ENCODE assay signal across 8 cellular contexts in genomic region chr15:41772720-41773331, GRCh38. TPM values are rescaled to one million over a fixed set of nuclear protein-coding genes. Genes with fewer than 3 reads are reported as not detected.
DNase-seq lines count a peak whose midpoint lies in the region; ATAC-seq, FAIRE-seq and TF ChIP-seq lines count a peak whose summit lies in the region.

No MANE protein-coding gene starts in this region.

- in situ Hi-C loops in GM12878 (cut with MboI): loop anchor here (5.0 kb wide), 1 partner anchor 39 kb away; no protein-coding TSS in a partner anchor

- POLR2A ChIA-PET in GM10248 (lab: Yijun Ruan, JAX): interaction anchor here (0.5 to 1.4 kb wide), 3 partner anchors 12 to 199 kb away, joined by 3 read pairs; partner anchors contain the start of gene EHD4
- POLR2A ChIA-PET in GM12878 (lab: Charles Lee): interaction anchor here (0.5 to 11.3 kb wide), 8 partner anchors 11 to 191 kb away, joined by 3 to 170 read pairs (median 15); partner anchors contain the start of gene MGA

- peak; percentile 80 for TF ChIP-seq RAD21 in GM12878 (IDR thresholded peaks at IDR 0.05; ENCODE audit: insufficient read depth, low read depth, low read length)

- H3K27me3 ChIP-seq in GM12878 (replicated peaks in 1 of 2; ENCODE audit: control insufficient read depth in 2 of 2, insufficient read depth in 2 of 2, low read length in 1 of 2): no peaks in the 10 kb centered on the region
- H3K27me3 ChIP-seq in iPS-20b (ENCODE audit: insufficient read depth, low read length): no peaks in the 10 kb centered on the region
- H3K27me3 ChIP-seq in skeletal muscle satellite cell (ENCODE audit: control insufficient read depth, insufficient read depth, low read length): no peaks in the 10 kb centered on the region

- RAD21 ChIA-PET in GM12878 (lab: Charles Lee; ENCODE audit: unreplicated experiment): interaction anchor here (0.6 to 10.2 kb wide), 24 partner anchors 19 to 371 kb away, joined by 3 to 305 read pairs (median 4); partner anchors contain the start of genes MGA and NDUFAF1

- H3K4me2 ChIP-seq in GM12878 (ENCODE audit: control insufficient read depth, insufficient read depth): peak overlapping the region; percentile 52
- peak overlapping the region; percentile 90 for H3K4me2 ChIP-seq in skeletal muscle satellite cell (ENCODE audit: low read length)

- H2AFZ ChIP-seq in GM12878 (ENCODE audit: control insufficient read depth, low read depth, low read length): no peak overlapping the region

- no peak for TF ChIP-seq POLR2A in GM12878 (IDR thresholded peaks at IDR 0.05; ENCODE audit: low read depth, low read length)

- H3K36me3 ChIP-seq in GM12878 (ENCODE audit: control insufficient read depth in 2 of 2, insufficient read depth in 2 of 2, low read length in 1 of 2) (peaks cover 0 to 6% of the 10 kb centered on the region in 2 experiments; a peak in 2 of 4 replicates), iPS-20b (ENCODE audit: insufficient read depth, low read depth, low read length) (peaks cover 21% of the 10 kb centered on the region; the same call in 1 of the 2 replicates), skeletal muscle satellite cell (ENCODE audit: insufficient read depth, low read length) (peaks cover 3% of the 10 kb centered on the region)

- SMC1A ChIA-PET in GM12878 (lab: Charles Lee; ENCODE audit: uncharacterized antibody, unreplicated experiment): interaction anchor here (0.8 to 9.6 kb wide), 25 partner anchors 8 to 419 kb away, joined by 3 to 268 read pairs (median 7); partner anchors contain the start of genes EHD4, JMJD7 and MGA

- no TSS peak for BruUV-seq in GM12878 (replicated peaks; lab: Mats Ljungman, UMichigan)

- H3K4me1 ChIP-seq in GM12878 (ENCODE audit: control insufficient read depth, insufficient read depth, low read length) (peaks cover 12% of the 10 kb centered on the region), iPS-20b (ENCODE audit: insufficient read depth, low read length) (peaks cover 24% of the 10 kb centered on the region), skeletal muscle satellite cell (ENCODE audit: control insufficient read depth, insufficient read depth, low read length) (peaks cover 41% of the 10 kb centered on the region)

- H3K9me3 ChIP-seq in GM12878 (replicated peaks; ENCODE audit: control insufficient read depth, insufficient read depth, low read length) (no peaks in the 10 kb centered on the region), iPS-20b (ENCODE audit: insufficient read depth, low read depth, low read length) (no peaks in the 10 kb centered on the region), skeletal muscle satellite cell (replicated peaks; ENCODE audit: low read length) (no peaks in the 10 kb centered on the region)

- DNase-seq in GM10248 (ENCODE audit: extremely low spot score) (peak; percentile 63), NAMALWA (ENCODE audit: low spot score) (peak; percentile 90), T-helper 1 cell (peak; percentile 18 to 75 (median 47)), GM12878 (ENCODE audit: low read depth, low spot score) (peak; percentile 65)

- H4K20me1 ChIP-seq in GM12878 (ENCODE audit: control insufficient read depth, insufficient read depth): no peaks in the 10 kb centered on the region

- no peak for TF ChIP-seq EP300 in GM12878 (IDR thresholded peaks at IDR 0.05; ENCODE audit: borderline replicate concordance in 1 of 2, control insufficient read depth in 1 of 2, low read depth in 2 of 2, low read length in 2 of 2)

- WGBS in GM12878 (ENCODE audit: insufficient coverage, insufficient replicate concordance, low lambda C conversion rate, missing lambda C conversion rate): 37% methylated on average over 8 of the region's 8 CpGs

- peaks cover 29% of the 10 kb centered on the region for H3K79me2 ChIP-seq in GM12878 (ENCODE audit: control insufficient read depth, insufficient read depth, low read length)

- CTCF ChIA-PET in GM10248 (lab: Yijun Ruan, JAX): interaction anchor here (0.8 to 20.0 kb wide), 46 partner anchors 8 to 411 kb away, joined by 3 to 316 read pairs (median 5); partner anchors contain the start of genes EHD4 and MGA
- CTCF ChIA-PET in GM12878 (lab: Yijun Ruan, JAX): interaction anchor here (0.5 to 11.4 kb wide), 39 partner anchors 10 to 366 kb away, joined by 3 to 365 read pairs (median 6); partner anchors contain the start of genes EHD4, JMJD7 and MGA

- H3K9ac ChIP-seq in GM12878 (ENCODE audit: control insufficient read depth, insufficient read depth, low read length) (peak overlapping the region; percentile 64), iPS-20b (ENCODE audit: low read depth, low read length) (peak overlapping the region; percentile 91; the same call in 1 of the 2 replicates), skeletal muscle satellite cell (ENCODE audit: low read depth, low read length) (peak overlapping the region; percentile 63)

- H3K4me3 ChIP-seq in GM12878 (no peak overlapping the region), iPS-20b (ENCODE audit: low read length) (peak overlapping the region; percentile 97; the same call in 1 of the 2 replicates), skeletal muscle satellite cell (ENCODE audit: low read length) (no peak overlapping the region)

- peak; percentile 67 for TF ChIP-seq CTCF in GM10248 (IDR thresholded peaks at IDR 0.05; ENCODE audit: control extremely low read depth, extremely low read depth, low read depth, missing control alignments)
- peak; percentile 68 to 86 (median 72) for TF ChIP-seq CTCF in GM12878 (IDR thresholded peaks at IDR 0.05 in 2 of 3, conservative IDR thresholded peaks at IDR 0.05 in 1 of 3; ENCODE audit: control insufficient read depth in 2 of 3, extremely low read depth in 1 of 3, insufficient read depth in 1 of 3, low read depth in 3 of 3, low read length in 3 of 3)

- intact Hi-C loops in GM12878 (cut with micrococcal nuclease; ENCODE audit: unreplicated experiment): loop anchor here (1.0 to 5.0 kb wide), 2 partner anchors 38 to 199 kb away; partner anchors contain the start of gene EHD4

- peak overlapping the region; percentile 77 for H3K27ac ChIP-seq in GM12878 (ENCODE audit: control insufficient read depth, insufficient read depth)
- H3K27ac ChIP-seq in iPS-20b (ENCODE audit: low read length): peak overlapping the region; percentile 95

- peak; percentile 23 for FAIRE-seq in GM12878 (lab: Jason Lieb, UNC)

- ATAC-seq in GM12878: peak; percentile 51
- ATAC-seq in HG02571 (IDR thresholded peaks at IDR 0.05; ENCODE audit: unreplicated experiment): no peak
- no peak for ATAC-seq in GM18517 (IDR thresholded peaks at IDR 0.05; ENCODE audit: unreplicated experiment)

TF ChIP-seq in GM12878, 131 proteins besides CTCF, POLR2A, EP300 and RAD21 (continues in another document):
- no peak for TF ChIP-seq STAT3 (IDR thresholded peaks at IDR 0.05; ENCODE audit: low read depth, low read length)
- no peak for TF ChIP-seq SMARCA5 (IDR thresholded peaks at IDR 0.05)
- TF ChIP-seq ZNF274 (IDR thresholded peaks at IDR 0.05; ENCODE audit: insufficient read depth, insufficient read length): no peak
- TF ChIP-seq SMAD5 (IDR thresholded peaks at IDR 0.05; ENCODE audit: low read depth): no peak
- TF ChIP-seq ZNF622 (IDR thresholded peaks at IDR 0.05): no peak
- TF ChIP-seq IKZF1 (conservative IDR thresholded peaks at IDR 0.05): 0 out of 2 replicates have a peak, but pooled peaks have one; percentile 11
- peak; percentile 64; the same call in 1 of the 2 replicates for TF ChIP-seq SIN3A (IDR thresholded peaks at IDR 0.05; ENCODE audit: low read depth, low read length)
- TF ChIP-seq CHD4 (IDR thresholded peaks at IDR 0.05): no peak
- TF ChIP-seq NBN (IDR thresholded peaks at IDR 0.05): 0 out of 2 replicates have a peak, but pooled peaks have one; percentile 31

RNA-seq across cellular contexts. Expression of gene MAPKBP1, which starts 1.5 kb away (rescaled TPM):
- 88.7 and 98.8 TPM in 2 replicates for total RNA-seq in GM12878 (2013; cell fraction: nucleolus; rRNA removed)
- total RNA-seq in GM12878 (2014; rRNA removed) (8.5 and 13.5 TPM in 2 replicates), GM12878 (2014; rRNA removed; fragmentation: Illumina TruSeq; extraction: Trizol) (6.7 and 7.2 TPM in 2 replicates), GM12878 (2021) (15.7 and 19.0 TPM in 2 replicates)
- 3.5 TPM for polyA plus RNA-seq in GM12878 (2011; ENCODE audit: low read depth)
- polyA plus RNA-seq in GM12878 (2011; rRNA removed) (3.6 and 6.5 TPM in 2 replicates), GM12878 (2014; fragmentation: Illumina TruSeq; extraction: Trizol) (6.8 and 7.5 TPM in 2 replicates), GM12878 (2014; fragmentation: Nextera tagmentation; extraction: Ambion mirVana) (under 1 TPM; 0.44 to 0.50 TPM), GM12878 (2014; rRNA removed) (10.4 and 12.2 TPM in 2 replicates), GM12878 (2016; fragmentation: Nextera tagmentation; extraction: Ambion mirVana) (1 to 10 TPM; 6.5 to 7.8 TPM)
- 5.1 and 6.2 TPM in 2 replicates for polyA plus RNA-seq in GM12878 (2011; cell fraction: cytosol; rRNA removed)
- 38.1 and 56.5 TPM in 2 replicates for polyA plus RNA-seq in GM12878 (2011; cell fraction: nucleus; rRNA removed)
- 6.4 and 8.7 TPM in 2 replicates for polyA plus RNA-seq in GM12878 (2012)
- polyA minus RNA-seq in GM12878 (2011; rRNA and poly(A)+ RNA removed): 20.2 and 27.6 TPM in 2 replicates
- polyA minus RNA-seq in GM12878 (2011; cell fraction: cytosol; rRNA and poly(A)+ RNA removed): 4.4 and 4.9 TPM in 2 replicates
- polyA minus RNA-seq in GM12878 (2011; cell fraction: nucleus; rRNA and poly(A)+ RNA removed): 29.6 and 53.2 TPM in 2 replicates
- total RNA-seq in skeletal muscle satellite cell (2012; rRNA removed): 12.9 and 13.8 TPM in 2 replicates

RNA-seq across cellular contexts. Expression of gene JMJD7, which starts 55.1 kb away (rescaled TPM):
- total RNA-seq in GM12878 (2013; cell fraction: nucleolus; rRNA removed): 18.7 and 20.7 TPM in 2 replicates
- 7.5 and 8.5 TPM in 2 replicates for total RNA-seq in GM12878 (2014; rRNA removed)
- 4.4 and 4.7 TPM in 2 replicates for total RNA-seq in GM12878 (2014; rRNA removed; fragmentation: Illumina TruSeq; extraction: Trizol)
- 10.3 and 12.2 TPM in 2 replicates for total RNA-seq in GM12878 (2021)
- 9.5 TPM for polyA plus RNA-seq in GM12878 (2011; ENCODE audit: low read depth)
- 3.7 and 6.8 TPM in 2 replicates for polyA plus RNA-seq in GM12878 (2011; rRNA removed)
- 8.1 and 12.4 TPM in 2 replicates for polyA plus RNA-seq in GM12878 (2011; cell fraction: cytosol; rRNA removed)
- polyA plus RNA-seq in GM12878 (2011; cell fraction: nucleus; rRNA removed): 17.3 and 21.3 TPM in 2 replicates
- 4.0 and 6.1 TPM in 2 replicates for polyA plus RNA-seq in GM12878 (2012)
- 0.86 and 5.3 TPM in 2 replicates for polyA plus RNA-seq in GM12878 (2014; fragmentation: Illumina TruSeq; extraction: Trizol)
- polyA plus RNA-seq in GM12878 (2014; fragmentation: Nextera tagmentation; extraction: Ambion mirVana): 1 to 10 TPM in 1 of 2 experiments, under 1 TPM in 1; 0.79 to 2.2 TPM
- 8.9 and 9.9 TPM in 2 replicates for polyA plus RNA-seq in GM12878 (2014; rRNA removed)
- 10 to 100 TPM in 1 of 2 experiments, 1 to 10 TPM in 1; 6.3 to 10.4 TPM for polyA plus RNA-seq in GM12878 (2016; fragmentation: Nextera tagmentation; extraction: Ambion mirVana)
- 3.2 and 4.0 TPM in 2 replicates for polyA minus RNA-seq in GM12878 (2011; rRNA and poly(A)+ RNA removed)
- 1.5 and 2.5 TPM in 2 replicates for polyA minus RNA-seq in GM12878 (2011; cell fraction: cytosol; rRNA and poly(A)+ RNA removed)
- polyA minus RNA-seq in GM12878 (2011; cell fraction: nucleus; rRNA and poly(A)+ RNA removed): 1.6 and 3.9 TPM in 2 replicates
- total RNA-seq in skeletal muscle satellite cell (2012; rRNA removed): 1.8 and 10.0 TPM in 2 replicates
